1 cellular context compared by ENCODE assay signal in the genomic region with DNA sequence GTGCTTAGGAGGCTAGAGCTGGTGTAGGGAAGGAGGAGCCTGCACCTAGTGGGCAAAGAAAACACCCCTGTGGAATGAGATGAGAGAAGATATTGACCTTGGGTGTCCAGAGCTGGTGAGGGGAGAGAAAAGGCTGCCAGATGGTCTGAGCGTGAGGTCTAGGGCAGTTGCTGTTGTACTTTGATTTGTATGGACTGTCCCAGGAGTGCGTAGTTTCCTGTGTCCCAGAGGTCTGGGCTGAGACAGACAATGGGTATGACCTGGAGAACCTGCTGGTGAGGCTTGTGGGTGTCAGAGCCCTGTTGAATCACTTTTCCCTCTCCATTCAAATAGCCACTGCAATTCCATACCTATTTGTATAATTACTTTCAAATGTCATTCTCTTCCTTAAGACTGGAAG.
TF ChIP-seq lines count a peak whose summit lies in the region.

No MANE protein-coding gene starts in this region.

TF ChIP-seq in liver, 16 proteins besides CTCF, POLR2A, EP300 and RAD21 (continued from another document):
- TF ChIP-seq, protein P1, sequence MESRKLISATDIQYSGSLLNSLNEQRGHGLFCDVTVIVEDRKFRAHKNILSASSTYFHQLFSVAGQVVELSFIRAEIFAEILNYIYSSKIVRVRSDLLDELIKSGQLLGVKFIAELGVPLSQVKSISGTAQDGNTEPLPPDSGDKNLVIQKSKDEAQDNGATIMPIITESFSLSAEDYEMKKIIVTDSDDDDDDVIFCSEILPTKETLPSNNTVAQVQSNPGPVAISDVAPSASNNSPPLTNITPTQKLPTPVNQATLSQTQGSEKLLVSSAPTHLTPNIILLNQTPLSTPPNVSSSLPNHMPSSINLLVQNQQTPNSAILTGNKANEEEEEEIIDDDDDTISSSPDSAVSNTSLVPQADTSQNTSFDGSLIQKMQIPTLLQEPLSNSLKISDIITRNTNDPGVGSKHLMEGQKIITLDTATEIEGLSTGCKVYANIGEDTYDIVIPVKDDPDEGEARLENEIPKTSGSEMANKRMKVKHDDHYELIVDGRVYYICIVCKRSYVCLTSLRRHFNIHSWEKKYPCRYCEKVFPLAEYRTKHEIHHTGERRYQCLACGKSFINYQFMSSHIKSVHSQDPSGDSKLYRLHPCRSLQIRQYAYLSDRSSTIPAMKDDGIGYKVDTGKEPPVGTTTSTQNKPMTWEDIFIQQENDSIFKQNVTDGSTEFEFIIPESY (IDR thresholded peaks at IDR 0.05), result no peak
- TF ChIP-seq FOXA1 (IDR thresholded peaks at IDR 0.05), result no peak
